In genomic region chr11:68153742-68154141, GRCh38 we compare ENCODE assay signal across 18 cellular contexts.
"Had no signal": no experiment of that assay in that cellular context is flagged by ENCODE, and none has a peak within 500 bp of the region (broad histone marks: within the 10 kb centered on the region; RNA-seq: fewer than 3 reads in every experiment).

No MANE protein-coding gene starts in this region.

- DNase-seq: cortex of kidney; dorsolateral prefrontal cortex; effector memory CD4-positive, alpha-beta T cell; heart right ventricle; left ventricle myocardium superior; mesendoderm; naive thymus-derived CD8-positive, alpha-beta T cell; psoas muscle; retina; stimulated activated CD4-positive, alpha-beta T cell treated with anti-CD3 and anti-CD28 coated beads, Interleukin-2, amount 100 ng/mL, for 24 hours; stimulated activated CD4-positive, alpha-beta T cell treated with anti-CD3 and anti-CD28 coated beads, Interleukin-4, amount 100 ng/mL, for 4 hours; stimulated activated naive B cell treated with anti-CD40 and anti-IgM and Interleukin-4, amounts not matched to agents 10 μg/mL and 1 μg/mL and 100 μg/mL, for 72 hours; thyroid gland; upper lobe of left lung; uterus had no signal

- H3K27ac ChIP-seq: heart right ventricle, neutrophil, psoas muscle, thyroid gland, upper lobe of left lung, uterus had no signal

- ATAC-seq: esophagus mucosa; heart right ventricle; left ventricle myocardium superior; naive thymus-derived CD8-positive, alpha-beta T cell; sciatic nerve; stimulated activated naive B cell treated with anti-CD40 and anti-IgM and Interleukin-4, amounts not matched to agents 10 μg/mL and 1 μg/mL and 100 μg/mL, for 72 hours had no signal

- H3K27me3 ChIP-seq: dorsolateral prefrontal cortex, heart right ventricle, neutrophil, thyroid gland, upper lobe of left lung, uterus had no signal

- H3K4me3 ChIP-seq: dorsolateral prefrontal cortex, heart right ventricle, psoas muscle, thyroid gland, upper lobe of left lung, uterus had no signal

- H3K27me3 Mint-ChIP-seq: naive thymus-derived CD8-positive, alpha-beta T cell; stimulated activated naive B cell treated with anti-CD40 and anti-IgM and Interleukin-4, amounts not matched to agents 10 μg/mL and 1 μg/mL and 100 μg/mL, for 72 hours had no signal

- H3K4me3 Mint-ChIP-seq: naive thymus-derived CD8-positive, alpha-beta T cell; stimulated activated naive B cell treated with anti-CD40 and anti-IgM and Interleukin-4, amounts not matched to agents 10 μg/mL and 1 μg/mL and 100 μg/mL, for 72 hours had no signal

- H3K4me1 ChIP-seq: psoas muscle, uterus had no signal

- H3K27ac Mint-ChIP-seq: stimulated activated naive B cell treated with anti-CD40 and anti-IgM and Interleukin-4, amounts not matched to agents 10 μg/mL and 1 μg/mL and 100 μg/mL, for 72 hours had no signal

- H3K9me3 ChIP-seq: heart right ventricle, neutrophil, psoas muscle, thyroid gland, upper lobe of left lung, uterus had no signal

- H3K36me3 ChIP-seq: uterus had no signal

- H3K4me1 Mint-ChIP-seq: stimulated activated naive B cell treated with anti-CD40 and anti-IgM and Interleukin-4, amounts not matched to agents 10 μg/mL and 1 μg/mL and 100 μg/mL, for 72 hours had no signal

- H3K9me3 Mint-ChIP-seq: naive thymus-derived CD8-positive, alpha-beta T cell; stimulated activated naive B cell treated with anti-CD40 and anti-IgM and Interleukin-4, amounts not matched to agents 10 μg/mL and 1 μg/mL and 100 μg/mL, for 72 hours had no signal
